Comparison of ENCODE assay signal across 8 cellular contexts in genomic region chr9:35657327-35658143, GRCh38. TPM values are rescaled to one million over a fixed set of nuclear protein-coding genes. Genes with fewer than 3 reads are reported as not detected.
DNase-seq lines count a peak whose midpoint lies in the region; ATAC-seq and TF ChIP-seq lines count a peak whose summit lies in the region.

Gene RMRP, minus strand, starts transcription at chr9:35658019.

- H3K9me3 ChIP-seq in liver (ENCODE audit: control insufficient read depth in 4 of 4, low read length in 3 of 4): no peaks in the 10 kb centered on the region

- H3K4me3 ChIP-seq in dorsolateral prefrontal cortex (peak within 1 kb of the TSS; percentile 61 to 99 (median 93)), liver (ENCODE audit: low read depth in 1 of 3, low read length in 3 of 3) (peak within 1 kb of the TSS; percentile 79 to 87 (median 79))

- peaks cover 62% of the 10 kb centered on the region for H3K4me1 Mint-ChIP-seq in activated CD4-positive, alpha-beta memory T cell treated with anti-CD3 and anti-CD28 coated beads for 36 hours (ENCODE audit: low read depth)

- DNase-seq in C1 segment of cervical spinal cord (lab: John Stamatoyannopoulos, UW) (peak; percentile 40 to 99 (median 90)), NCI-H82 (lab: John Stamatoyannopoulos, UW) (peak; percentile 99), dorsolateral prefrontal cortex (peak; percentile 93 to 99 (median 98))
- peak; percentile 96 for DNase-seq in activated CD4-positive, alpha-beta memory T cell treated with anti-CD3 and anti-CD28 coated beads for 36 hours
- peak; percentile 96 for DNase-seq in stimulated activated CD4-positive, alpha-beta T cell treated with anti-CD3 and anti-CD28 coated beads, Interleukin-4, amount 100 ng/mL, for 24 hours

- H3K9me3 Mint-ChIP-seq in activated CD4-positive, alpha-beta memory T cell treated with anti-CD3 and anti-CD28 coated beads for 36 hours: peaks cover 2% of the 10 kb centered on the region

- peak within 1 kb of the TSS; percentile 91 to 97 for H3K9ac ChIP-seq in liver (ENCODE audit: low read depth in 1 of 2, low read length in 2 of 2)

- H3K27me3 ChIP-seq in dorsolateral prefrontal cortex (no peaks in the 10 kb centered on the region), liver (ENCODE audit: control insufficient read depth in 4 of 4, insufficient read depth in 4 of 4, low read length in 3 of 4) (no peaks in the 10 kb centered on the region)

- peaks cover 2% of the 10 kb centered on the region for H3K27me3 Mint-ChIP-seq in activated CD4-positive, alpha-beta memory T cell treated with anti-CD3 and anti-CD28 coated beads for 36 hours

- CTCF ChIA-PET in activated CD4-positive, alpha-beta memory T cell treated with anti-CD3 and anti-CD28 coated beads for 36 hours (lab: Charles Lee): interaction anchor here (0.7 to 12.1 kb wide), 22 partner anchors 10 to 224 kb away, joined by 3 to 101 read pairs (median 5); partner anchors contain the start of genes CA9, CREB3, GBA2 and RGP1

- POLR2A ChIA-PET in activated CD4-positive, alpha-beta memory T cell treated with anti-CD3 and anti-CD28 coated beads for 36 hours (lab: Charles Lee): interaction anchor here (0.6 to 3.3 kb wide), 14 partner anchors 10 to 99 kb away, joined by 3 to 43 read pairs (median 3); partner anchors contain the start of genes CREB3 and TLN1

- no peaks in the 10 kb centered on the region for H3K36me3 ChIP-seq in liver (ENCODE audit: control insufficient read depth in 4 of 4, insufficient read depth in 3 of 4, low read depth in 1 of 4, low read length in 3 of 4)

- intact Hi-C loops in activated CD4-positive, alpha-beta memory T cell treated with anti-CD3 and anti-CD28 coated beads for 36 hours (cut with micrococcal nuclease): loop anchor here (1.0 to 5.0 kb wide), 7 partner anchors 8 to 585 kb away; partner anchors contain the start of genes CREB3, HINT2, TESK1 and TLN1
- intact Hi-C loops in dorsolateral prefrontal cortex (cut with DNase I): loop anchor here (1.0 to 5.0 kb wide), 3 partner anchors 53 to 155 kb away; partner anchors contain the start of genes CREB3 (in 2 of the 2), TLN1 (in 2 of the 2) and SPAG8 (in 1 of the 2)

- H3K36me3 Mint-ChIP-seq in activated CD4-positive, alpha-beta memory T cell treated with anti-CD3 and anti-CD28 coated beads for 36 hours: peaks cover 32% of the 10 kb centered on the region

- WGBS in liver: under 1% methylated on average over 52 of the region's 52 CpGs

- H3K4me1 ChIP-seq in liver (ENCODE audit: control insufficient read depth in 4 of 4, insufficient read depth in 4 of 4, low read length in 3 of 4): peaks cover 2 to 24% (median 5%) of the 10 kb centered on the region in 4 donors

- peak within 1 kb of the TSS; percentile 86 for H3K4me3 Mint-ChIP-seq in activated CD4-positive, alpha-beta memory T cell treated with anti-CD3 and anti-CD28 coated beads for 36 hours

- TF ChIP-seq RAD21 in liver (IDR thresholded peaks at IDR 0.05): peak; percentile 29 to 45

- peak; percentile 81 for ATAC-seq in GM19397 (IDR thresholded peaks at IDR 0.05; ENCODE audit: unreplicated experiment)
- peak; percentile 85 for ATAC-seq in HG03571 (IDR thresholded peaks at IDR 0.05; ENCODE audit: unreplicated experiment)

- H3K27ac Mint-ChIP-seq in activated CD4-positive, alpha-beta memory T cell treated with anti-CD3 and anti-CD28 coated beads for 36 hours: peak within 1 kb of the TSS; percentile 96

- TF ChIP-seq CTCF in dorsolateral prefrontal cortex (IDR thresholded peaks at IDR 0.05 in 54 of 56, conservative IDR thresholded peaks at IDR 0.05 in 2 of 56; ENCODE audit: low read depth in 1 of 56, partially characterized antibody in 56 of 56): peak in 50 of 56 donors; percentile 17 to 65 (median 45)
- peak; percentile 49 for TF ChIP-seq CTCF in liver (IDR thresholded peaks at IDR 0.05; ENCODE audit: low read depth, low read length, missing input control)

- peak within 1 kb of the TSS; percentile 80 to 100 (median 98) for H3K27ac ChIP-seq in dorsolateral prefrontal cortex
- H3K27ac ChIP-seq in liver (ENCODE audit: low read depth in 1 of 2, low read length in 2 of 2): peak within 1 kb of the TSS; percentile 98 to 99

TF ChIP-seq in liver, 16 proteins besides CTCF, POLR2A, EP300 and RAD21:
- TF ChIP-seq REST (IDR thresholded peaks at IDR 0.05) (peak; percentile 88), RXRA (IDR thresholded peaks at IDR 0.05) (peak; percentile 55 to 89), FOXA2 (IDR thresholded peaks at IDR 0.05) (peak; percentile 56), HNF4G (IDR thresholded peaks at IDR 0.05) (peak; percentile 98), FOXA1 (IDR thresholded peaks at IDR 0.05) (peak; percentile 23), HNF4A (conservative IDR thresholded peaks at IDR 0.05) (peak; percentile 94 to 99), GABPA (IDR thresholded peaks at IDR 0.05 in 1 of 2, conservative IDR thresholded peaks at IDR 0.05 in 1 of 2) (peak in 1 of 2 donors; percentile 82), MAX (IDR thresholded peaks at IDR 0.05) (peak; percentile 99), NR2F2 (IDR thresholded peaks at IDR 0.05) (peak; percentile 7), ATF3 (IDR thresholded peaks at IDR 0.05) (peak; percentile 97), TAF1 (conservative IDR thresholded peaks at IDR 0.05) (no peak), EGR1 (IDR thresholded peaks at IDR 0.05; ENCODE audit: low read depth in 2 of 2) (peak; percentile 99 to 100), SP1 (IDR thresholded peaks at IDR 0.05) (peak; percentile 97), YY1 (IDR thresholded peaks at IDR 0.05) (peak; percentile 82), ZBTB33 (IDR thresholded peaks at IDR 0.05) (peak; percentile 82), JUND (IDR thresholded peaks at IDR 0.05) (peak; percentile 17 to 89)
TF ChIP-seq in liver: peak in this region for 15.

RNA-seq across cellular contexts. Expression of gene RMRP, which starts in this region (rescaled TPM):
- total RNA-seq in activated CD4-positive, alpha-beta memory T cell treated with anti-CD3 and anti-CD28 coated beads for 36 hours: over 10,000 TPM; 10,694 to 13,592 TPM
- total RNA-seq in dorsolateral prefrontal cortex: 1,000 to 10,000 TPM in 119 of 120 experiments, 100 to 1,000 TPM in 1; 532 to 8,708 (median 3,979) TPM
- total RNA-seq in liver: over 10,000 TPM in 1 of 2 donors, 1,000 to 10,000 TPM in 1; 5,304 to 67,037 TPM
- polyA plus RNA-seq in liver: 10 to 100 TPM in 1 of 2 donors, 1 to 10 TPM in 1; 5.3 to 50.9 TPM

Comparison
In these comparisons a context has a peak if more than half of its experiments do, and no peak if none do; other contexts are left out.
1. Peak in every context shown above with its lines: DNase-seq, ATAC-seq, H3K4me3 ChIP-seq and H3K27ac ChIP-seq.